ENCODE assay signal across 9 cellular contexts in the genomic region with DNA sequence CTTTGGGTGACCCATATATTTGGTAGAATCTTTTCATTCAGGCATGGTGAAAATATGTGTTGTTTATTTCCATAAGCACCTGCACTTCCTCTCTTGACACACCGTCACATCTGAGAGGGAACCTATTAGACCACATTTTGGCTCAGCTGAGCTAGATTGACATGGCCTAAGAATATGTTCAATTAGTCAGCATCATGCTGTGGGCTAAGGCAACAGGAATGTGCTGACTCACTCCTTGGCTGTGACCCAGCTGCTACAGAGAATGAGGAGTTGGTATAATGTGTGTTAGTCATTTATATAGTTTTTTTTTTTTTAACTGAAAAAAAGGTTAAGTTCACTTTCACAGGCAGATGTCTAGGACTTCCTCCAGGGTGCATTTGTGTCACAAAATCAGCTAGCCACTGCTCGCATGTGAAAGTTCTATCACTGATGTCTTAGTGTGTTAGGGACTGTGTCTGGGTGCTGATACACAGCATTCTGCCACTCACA.
DNase-seq lines count a peak whose midpoint lies in the region; ATAC-seq and TF ChIP-seq lines count a peak whose summit lies in the region.
"Had no signal": no experiment of that assay in that cellular context is flagged by ENCODE, and none has a peak within 500 bp of the region (broad histone marks: within the 10 kb centered on the region; RNA-seq: fewer than 3 reads in every experiment).

No MANE protein-coding gene starts in this region.

- in situ Hi-C loops in KBM-7 (cut with MboI; ENCODE audit: low pct_unique_long_range_greater_than_20kb, low sequenced_read_pairs) = no loop called here

- intact Hi-C loops in ovary (cut with DNase I) = no loop called here

- H3K4me1 ChIP-seq in HEK293 (ENCODE audit: control insufficient read depth, insufficient read depth, low read length) (peaks cover 7% of the 10 kb centered on the region; the same call in 1 of the 2 replicates), foreskin keratinocyte (peaks cover 22% of the 10 kb centered on the region), ovary (ENCODE audit: insufficient read depth) (no peaks in the 10 kb centered on the region)

- no peaks in the 10 kb centered on the region for H3K9me3 Mint-ChIP-seq in stimulated activated memory B cell treated with anti-CD40 and anti-IgM and Interleukin-4, amounts not matched to agents 10 μg/mL and 1 μg/mL and 100 μg/mL, for 72 hours

- WGBS in ovary, 3 donors = 37 to 44% (median 44%) methylated on average over 2 of the region's 2 CpGs

- H3K36me3 ChIP-seq in HEK293 (ENCODE audit: control insufficient read depth in 2 of 2, insufficient read depth in 1 of 2, low read length in 2 of 2) (no peaks in the 10 kb centered on the region), ovary (no peaks in the 10 kb centered on the region)

- H3K27me3 Mint-ChIP-seq in stimulated activated memory B cell treated with anti-CD40 and anti-IgM and Interleukin-4, amounts not matched to agents 10 μg/mL and 1 μg/mL and 100 μg/mL, for 72 hours = no peaks in the 10 kb centered on the region
- H3K27me3 Mint-ChIP-seq: central memory CD8-positive, alpha-beta T cell had no signal

- H3K27ac ChIP-seq in HEK293 (ENCODE audit: extremely low read depth, low read depth, low read length) = no peak overlapping the region
- no peak overlapping the region for H3K27ac ChIP-seq in foreskin keratinocyte
- H3K27ac ChIP-seq in ovary = no peak overlapping the region

- H3K27ac Mint-ChIP-seq in stimulated activated memory B cell treated with anti-CD40 and anti-IgM and Interleukin-4, amounts not matched to agents 10 μg/mL and 1 μg/mL and 100 μg/mL, for 72 hours = no peak overlapping the region

- no peak overlapping the region for H3K4me3 Mint-ChIP-seq in stimulated activated memory B cell treated with anti-CD40 and anti-IgM and Interleukin-4, amounts not matched to agents 10 μg/mL and 1 μg/mL and 100 μg/mL, for 72 hours
- H3K4me3 Mint-ChIP-seq: central memory CD8-positive, alpha-beta T cell had no signal

- H3K9me3 ChIP-seq in HEK293 (ENCODE audit: control insufficient read depth, insufficient read depth, low read depth, low read length) (no peaks in the 10 kb centered on the region), ovary (no peaks in the 10 kb centered on the region)

- H3K27me3 ChIP-seq in foreskin keratinocyte (no peaks in the 10 kb centered on the region), ovary (no peaks in the 10 kb centered on the region)

- ATAC-seq in foreskin keratinocyte = peak; percentile 99
- no peak for ATAC-seq in stimulated activated memory B cell treated with anti-CD40 and anti-IgM and Interleukin-4, amounts not matched to agents 10 μg/mL and 1 μg/mL and 100 μg/mL, for 72 hours

- CTCF ChIA-PET in HEK293 (lab: Yijun Ruan, JAX) = interaction anchor here (0.6 to 0.7 kb wide), 3 partner anchors 8 to 54 kb away, joined by 3 to 7 read pairs (median 5); no protein-coding TSS in a partner anchor

- peak; percentile 17 for DNase-seq in NK-92 treated with Interleukin-12 subunit alpha and Interleukin-12 subunit beta, amount 100 ng/mL, for 24 hours (lab: John Stamatoyannopoulos, UW)
- DNase-seq in NK-92 (lab: John Stamatoyannopoulos, UW; ENCODE audit: unreplicated experiment) (no peak), KBM-7 (peak; percentile 70), SK-N-DZ (ENCODE audit: low spot score) (peak; percentile 30), foreskin keratinocyte (peak; percentile 98 to 99), ovary (peak in 4 of 5 donors; percentile 21 to 45 (median 34))

- POLR2A ChIA-PET in HEK293 (lab: Yijun Ruan, JAX) = no interaction called here

- no peak for TF ChIP-seq POLR2A in ovary (IDR thresholded peaks at IDR 0.05)

- H3K4me3 ChIP-seq in HEK293 (ENCODE audit: low read depth, low read length) = no peak overlapping the region
- no peak overlapping the region for H3K4me3 ChIP-seq in ovary

- TF ChIP-seq CTCF in HEK293 (tag by site-specific recombination; IDR thresholded peaks at IDR 0.05) (no peak), foreskin keratinocyte (conservative IDR thresholded peaks at IDR 0.05) (peak; percentile 31), ovary (IDR thresholded peaks at IDR 0.05) (no peak)

- no peak for TF ChIP-seq EP300 in ovary (IDR thresholded peaks at IDR 0.05)

- H3K36me3 Mint-ChIP-seq in stimulated activated memory B cell treated with anti-CD40 and anti-IgM and Interleukin-4, amounts not matched to agents 10 μg/mL and 1 μg/mL and 100 μg/mL, for 72 hours = no peaks in the 10 kb centered on the region

- H3K4me1 Mint-ChIP-seq in stimulated activated memory B cell treated with anti-CD40 and anti-IgM and Interleukin-4, amounts not matched to agents 10 μg/mL and 1 μg/mL and 100 μg/mL, for 72 hours = no peaks in the 10 kb centered on the region
- H3K4me1 Mint-ChIP-seq: central memory CD8-positive, alpha-beta T cell had no signal

TF ChIP-seq in HEK293, 187 proteins besides CTCF, POLR2A, EP300 and RAD21 (continues in another document):
- TF ChIP-seq ZNF501 (tag by site-specific recombination; IDR thresholded peaks at IDR 0.05) (no peak), ZNF76 (tag by site-specific recombination; IDR thresholded peaks at IDR 0.05; ENCODE audit: borderline replicate concordance, low read depth) (no peak), MEIS1 (CRISPR knock-in tag; IDR thresholded peaks at IDR 0.05; ENCODE audit: borderline replicate concordance) (peak; percentile 93), ZNF670 (tag by site-specific recombination; IDR thresholded peaks at IDR 0.05; ENCODE audit: low read depth) (no peak), ZNF530 (tag by site-specific recombination; IDR thresholded peaks at IDR 0.05; ENCODE audit: low read depth) (no peak), TSHZ1 (tag by site-specific recombination; IDR thresholded peaks at IDR 0.05; ENCODE audit: borderline replicate concordance) (0 out of 2 replicates have a peak, but pooled peaks have one; percentile 33), PATZ1 (tag by site-specific recombination; IDR thresholded peaks at IDR 0.05) (no peak), ZNF449 (tag by site-specific recombination; IDR thresholded peaks at IDR 0.05) (no peak), ZNF350 (tag by site-specific recombination; IDR thresholded peaks at IDR 0.05) (no peak)
